ENCODE assay signal across 8 cellular contexts in genomic region chr22:23070418-23071162, GRCh38. TPM values are rescaled to one million over a fixed set of nuclear protein-coding genes. Genes with fewer than 3 reads are reported as not detected.
DNase-seq lines count a peak whose midpoint lies in the region; ATAC-seq and TF ChIP-seq lines count a peak whose summit lies in the region.

TSS of gene GNAZ (plus strand) at chr22:23070519. CDS start at chr22:23095696, 25,177 bp downstream.

- peak within 1 kb of the TSS; percentile 93 for H2AFZ ChIP-seq in neuron (ENCODE audit: low read depth, low read length)

- ATAC-seq in foreskin keratinocyte: peak; percentile 31

- H3K36me3 ChIP-seq in HUES64 (ENCODE audit: insufficient read depth, low read length): no peaks in the 10 kb centered on the region
- H3K36me3 ChIP-seq in neuron (ENCODE audit: insufficient read depth, low read length): peaks cover 5% of the 10 kb centered on the region

- WGBS in HUES64: 1% methylated on average over 83 of the region's 83 CpGs

- peaks cover 39% of the 10 kb centered on the region for H3K27me3 Mint-ChIP-seq in activated T-cell treated with anti-CD3 and anti-CD28 coated beads, Interleukin-2, amount 50 U/mL, for 24 hours

- H3K9me3 Mint-ChIP-seq in activated T-cell treated with anti-CD3 and anti-CD28 coated beads, Interleukin-2, amount 50 U/mL, for 24 hours: no peaks in the 10 kb centered on the region

- H3K4me1 Mint-ChIP-seq in activated T-cell treated with anti-CD3 and anti-CD28 coated beads, Interleukin-2, amount 50 U/mL, for 24 hours (ENCODE audit: low read depth): peaks cover 12% of the 10 kb centered on the region

- H3K4me1 ChIP-seq in HUES64 (ENCODE audit: insufficient read depth, low read length) (0 out of 2 replicates have a peak, but pooled peaks cover 6% of the 10 kb centered on the region), foreskin keratinocyte (no peaks in the 10 kb centered on the region), neuron (ENCODE audit: insufficient read depth, low read length) (peaks cover 17% of the 10 kb centered on the region)

- no peak within 1 kb of the TSS for H3K27ac ChIP-seq in HUES64 (ENCODE audit: low read depth, low read length)
- no peak within 1 kb of the TSS for H3K27ac ChIP-seq in foreskin keratinocyte

- no peaks in the 10 kb centered on the region for H3K36me3 Mint-ChIP-seq in activated T-cell treated with anti-CD3 and anti-CD28 coated beads, Interleukin-2, amount 50 U/mL, for 24 hours (ENCODE audit: low read depth)

- H3K27me3 ChIP-seq in HUES64 (ENCODE audit: insufficient read depth, low read length): peaks cover 43% of the 10 kb centered on the region
- peaks cover 40% of the 10 kb centered on the region for H3K27me3 ChIP-seq in foreskin keratinocyte
- H3K27me3 ChIP-seq in neuron (ENCODE audit: insufficient read depth, low read length): peaks cover 13% of the 10 kb centered on the region

- no peak within 1 kb of the TSS for H3K27ac Mint-ChIP-seq in activated T-cell treated with anti-CD3 and anti-CD28 coated beads, Interleukin-2, amount 50 U/mL, for 24 hours

- TF ChIP-seq CTCF in foreskin keratinocyte (conservative IDR thresholded peaks at IDR 0.05) (no peak), GM20000 (IDR thresholded peaks at IDR 0.05; ENCODE audit: extremely low read depth, missing control alignments) (no peak)

- peak within 1 kb of the TSS; percentile 71 for H3K4me3 Mint-ChIP-seq in activated T-cell treated with anti-CD3 and anti-CD28 coated beads, Interleukin-2, amount 50 U/mL, for 24 hours

- H3K9me3 ChIP-seq in HUES64 (ENCODE audit: insufficient read depth, low read depth, low read length): no peaks in the 10 kb centered on the region
- H3K9me3 ChIP-seq in neuron (ENCODE audit: low read length): peaks cover under 1% of the 10 kb centered on the region

- peak within 1 kb of the TSS; percentile 45 for H3K9ac ChIP-seq in HUES64 (ENCODE audit: low read depth, low read length)

- peak; percentile 33 for DNase-seq in stimulated activated CD4-positive, alpha-beta T cell treated with anti-CD3 and anti-CD28 coated beads, Interleukin-12 subunit alpha, Interleukin-12 subunit beta, amount 100 ng/mL, for 4 hours
- no peak for DNase-seq in stimulated activated CD4-positive, alpha-beta T cell treated with anti-CD3 and anti-CD28 coated beads, Interleukin-1b, Interleukin-23, amount 100 ng/mL, for 48 hours
- peak; percentile 62 for DNase-seq in activated T-cell treated with anti-CD3 and anti-CD28 coated beads, Interleukin-2, amount 50 U/mL, for 24 hours
- DNase-seq in foreskin keratinocyte (no peak), GM20000 (ENCODE audit: low spot score) (no peak), DMS79 (lab: John Stamatoyannopoulos, UW) (no peak)

- H3K4me3 ChIP-seq in HUES64 (ENCODE audit: low read length) (peak within 1 kb of the TSS; percentile 68), neuron (ENCODE audit: low read length) (peak within 1 kb of the TSS; percentile 83)

RNA-seq across cellular contexts. Expression of gene GNAZ, which starts in this region (rescaled TPM):
- polyA plus RNA-seq in HUES64 (2013, experiment 1 of 2): 6.3 TPM
- polyA plus RNA-seq in HUES64 (2013, experiment 2 of 2): 9.8 TPM
- 0.27 and 0.28 TPM in 2 replicates for total RNA-seq in foreskin keratinocyte
- 0.07 and 0.12 TPM in 2 replicates for polyA plus RNA-seq in foreskin keratinocyte

Comparison
In these comparisons a context has a peak if more than half of its experiments do, and no peak if none do; other contexts are left out.
1. DNase-seq: peak in stimulated activated CD4-positive, alpha-beta T cell treated with anti-CD3 and anti-CD28 coated beads, Interleukin-12 subunit alpha, Interleukin-12 subunit beta, amount 100 ng/mL, for 4 hours (single experiment) and activated T-cell treated with anti-CD3 and anti-CD28 coated beads, Interleukin-2, amount 50 U/mL, for 24 hours (single experiment); none in stimulated activated CD4-positive, alpha-beta T cell treated with anti-CD3 and anti-CD28 coated beads, Interleukin-1b, Interleukin-23, amount 100 ng/mL, for 48 hours (single experiment), foreskin keratinocyte (0 of 2), GM20000 (single experiment) and DMS79 (single experiment).
2. Peak in ATAC-seq in foreskin keratinocyte; RNA of the gene not detected or under 1 TPM.